1 cellular context compared by ENCODE assay signal in genomic region chr20:47196091-47197081, GRCh38.
A peak's percentile ranks its signal among the peaks of the same experiment; 100 is the strongest.
TF ChIP-seq lines count a peak whose summit lies in the region.

No MANE protein-coding gene starts in this region.

TF ChIP-seq in K562, 482 proteins besides CTCF, POLR2A, EP300 and RAD21 (continued from another document and continues in another):
- peak; percentile 10; the same call in 1 of the 2 replicates for TF ChIP-seq TEAD4 (IDR thresholded peaks at IDR 0.05; ENCODE audit: low read length)
- TF ChIP-seq TEAD4 (CRISPR knock-in tag; IDR thresholded peaks at IDR 0.05; ENCODE audit: borderline replicate concordance), result no peak
- TF ChIP-seq JUND (IDR thresholded peaks at IDR 0.05; ENCODE audit: borderline replicate concordance, low read depth, low read length), result peak; percentile 57
- TF ChIP-seq JUND (tag; IDR thresholded peaks at IDR 0.05; ENCODE audit: borderline replicate concordance, low read depth, low read length), result no peak
- no peak for TF ChIP-seq CHD4 (IDR thresholded peaks at IDR 0.05; ENCODE audit: insufficient read depth, insufficient replicate concordance, low read depth, low read length, poor library complexity, severe bottlenecking)
- TF ChIP-seq DACH1 (IDR thresholded peaks at IDR 0.05; ENCODE audit: partially characterized antibody), result peak; percentile 40
- no peak for TF ChIP-seq PREB (CRISPR knock-in tag; IDR thresholded peaks at IDR 0.05)
- TF ChIP-seq CGGBP1 (CRISPR knock-in tag; IDR thresholded peaks at IDR 0.05), result no peak
- no peak for TF ChIP-seq ZNF165 (CRISPR knock-in tag; IDR thresholded peaks at IDR 0.05; ENCODE audit: borderline replicate concordance)
- no peak for TF ChIP-seq UBTF (IDR thresholded peaks at IDR 0.05; ENCODE audit: borderline replicate concordance in 1 of 2, low read depth in 2 of 2, low read length in 2 of 2)
- no peak for TF ChIP-seq NR2C2 (CRISPR knock-in tag; IDR thresholded peaks at IDR 0.05)
- no peak for TF ChIP-seq NR2C2 (tag; IDR thresholded peaks at IDR 0.05)
- no peak for TF ChIP-seq ILF3 (IDR thresholded peaks at IDR 0.05; ENCODE audit: borderline replicate concordance)
- peak; percentile 53; the same call in 1 of the 2 replicates for TF ChIP-seq DMBX1 (CRISPR knock-in tag; IDR thresholded peaks at IDR 0.05; ENCODE audit: borderline replicate concordance)
- TF ChIP-seq MTA3 (IDR thresholded peaks at IDR 0.05; ENCODE audit: borderline replicate concordance), result 0 out of 2 replicates have a peak, but pooled peaks have one; percentile 45
- no peak for TF ChIP-seq GTF2A2 (tag; IDR thresholded peaks at IDR 0.05)
- peak; percentile 49; the same call in 1 of the 2 replicates for TF ChIP-seq CREM (IDR thresholded peaks at IDR 0.05; ENCODE audit: low read depth)
- no peak for TF ChIP-seq CHD7 (IDR thresholded peaks at IDR 0.05; ENCODE audit: low read depth, low read length)
- TF ChIP-seq CTBP1 (IDR thresholded peaks at IDR 0.05; ENCODE audit: borderline replicate concordance), result peak; percentile 66; the same call in 1 of the 2 replicates
- peak; percentile 81 for TF ChIP-seq ATF3 (IDR thresholded peaks at IDR 0.05)
- peak; percentile 50; the same call in 1 of the 2 replicates for TF ChIP-seq ATF3 (CRISPR knock-in tag; conservative IDR thresholded peaks at IDR 0.05)
- no peak for TF ChIP-seq ZBTB1 (CRISPR knock-in tag; IDR thresholded peaks at IDR 0.05; ENCODE audit: borderline replicate concordance, low read depth)
- TF ChIP-seq MNT (conservative IDR thresholded peaks at IDR 0.05), result no peak
- TF ChIP-seq ZNF551 (CRISPR knock-in tag; IDR thresholded peaks at IDR 0.05), result no peak
- TF ChIP-seq HNRNPH1 (optimal IDR thresholded peaks at IDR 0.05; ENCODE audit: low read depth, low read length), result no peak
- no peak for TF ChIP-seq RUNX1 (IDR thresholded peaks at IDR 0.05; ENCODE audit: low read depth)
- no peak for TF ChIP-seq RBM17 (IDR thresholded peaks at IDR 0.05; ENCODE audit: borderline replicate concordance, low read depth, low read length)
- TF ChIP-seq DPF2 (IDR thresholded peaks at IDR 0.05), result 0 out of 2 replicates have a peak, but pooled peaks have one; percentile 18
- no peak for TF ChIP-seq ZNF143 (CRISPR knock-in tag; IDR thresholded peaks at IDR 0.05)
- TF ChIP-seq NELFE (IDR thresholded peaks at IDR 0.05; ENCODE audit: insufficient read depth, insufficient read length), result no peak
- no peak for TF ChIP-seq ZNF197 (CRISPR knock-in tag; IDR thresholded peaks at IDR 0.05; ENCODE audit: low read depth)
- no peak for TF ChIP-seq PHF20 (IDR thresholded peaks at IDR 0.05; ENCODE audit: partially characterized antibody)
- TF ChIP-seq MLLT1 (IDR thresholded peaks at IDR 0.05), result no peak
- no peak for TF ChIP-seq ZBTB2 (IDR thresholded peaks at IDR 0.05)
- TF ChIP-seq ZNF347 (CRISPR knock-in tag; IDR thresholded peaks at IDR 0.05; ENCODE audit: low read depth), result no peak
- no peak for TF ChIP-seq MAFF (IDR thresholded peaks at IDR 0.05; ENCODE audit: low read length)
- TF ChIP-seq TAF1 (IDR thresholded peaks at IDR 0.05; ENCODE audit: control insufficient read depth, extremely low read depth, insufficient read depth, low read length, severe bottlenecking), result no peak
